In the genomic region with DNA sequence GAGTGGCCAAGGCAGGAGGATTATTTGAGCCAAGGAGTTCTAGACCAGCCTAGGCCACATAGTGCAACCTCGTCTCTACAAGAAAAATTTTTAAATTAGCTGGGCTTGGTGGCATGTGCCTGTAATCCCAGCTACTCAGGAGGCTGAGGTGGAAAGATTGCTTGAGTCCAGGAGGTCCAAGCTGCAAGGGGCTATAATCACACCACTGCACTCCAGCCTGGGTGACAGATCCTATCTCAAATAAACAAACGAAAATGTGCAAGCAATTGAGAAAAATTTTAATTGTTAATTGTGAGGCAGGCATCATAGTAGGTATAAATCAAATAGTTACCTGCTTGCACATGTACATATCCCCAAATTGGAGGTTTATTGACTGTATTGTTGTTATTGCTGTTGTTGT, we compare ENCODE assay signal across 38 cellular contexts.
"Had no signal": no experiment of that assay in that cellular context is flagged by ENCODE, and none has a peak within 500 bp of the region (broad histone marks: within the 10 kb centered on the region; RNA-seq: fewer than 3 reads in every experiment).

No MANE protein-coding gene starts in this region.

- H3K4me3 Mint-ChIP-seq: activated naive CD4-positive, alpha-beta T cell treated with anti-CD3 and anti-CD28 coated beads for 36 hours; activated naive CD4-positive, alpha-beta T cell treated with anti-CD3 and anti-CD28 coated beads, Interleukin-2, amount 10 ng/mL, durations not matched to agents 7 days and 5 days; activated naive CD4-positive, alpha-beta T cell treated with anti-CD3 and anti-CD28 coated beads, Interleukin-2, amount 50 U/mL, for 24 hours; activated naive CD8-positive, alpha-beta T cell; activated naive CD8-positive, alpha-beta T cell treated with anti-CD3 and anti-CD28 coated beads for 36 hours; activated naive CD8-positive, alpha-beta T cell treated with anti-CD3 and anti-CD28 coated beads, Interleukin-2, amount 10 ng/mL, durations not matched to agents 7 days and 5 days; activated naive CD8-positive, alpha-beta T cell treated with anti-CD3 and anti-CD28 coated beads, Interleukin-2, amount 50 U/mL, for 24 hours; activated T-cell treated with anti-CD3 and anti-CD28 coated beads, Interleukin-2, amount 50 U/mL, for 24 hours; activated T-cell treated with anti-CD3 and anti-CD28 coated beads, Interleukin-2, amount 50 U/mL, for 4 hours; activated T-cell treated with anti-CD3 and anti-CD28 coated beads, Interleukin-2, amount 50 U/mL, for 72 hours; activated T-helper 1 cell treated with anti-CD3 and anti-CD28 coated beads, Interleukin-12 subunit alpha, Interleukin-12 subunit beta, Interleukin-2, Interleukin-4 antibody, amounts not matched to agents 30 ng/mL and 10 ng/mL and 1 ng/mL, durations not matched to agents 14 hours and 24 hours and 36 hours; activated T-helper 17 cell treated with anti-CD3 and anti-CD28 coated beads, Interleukin-2, amount 50 U/mL, for 72 hours; brain; central memory CD8-positive, alpha-beta T cell had no signal

- H3K36me3 ChIP-seq: breast epithelium had no signal

- H3K36me3 Mint-ChIP-seq: activated naive CD4-positive, alpha-beta T cell treated with anti-CD3 and anti-CD28 coated beads, Interleukin-2, amount 10 ng/mL, durations not matched to agents 7 days and 5 days; activated naive CD4-positive, alpha-beta T cell treated with anti-CD3 and anti-CD28 coated beads, Interleukin-2, amount 50 U/mL, for 24 hours; activated naive CD4-positive, alpha-beta T cell treated with anti-CD3 and anti-CD28 coated beads, Interleukin-2, amount 50 U/mL, for 72 hours; activated naive CD8-positive, alpha-beta T cell treated with anti-CD3 and anti-CD28 coated beads, Interleukin-2, amount 10 ng/mL, durations not matched to agents 7 days and 5 days had no signal

- DNase-seq: activated effector memory CD4-positive, alpha-beta T cell treated with anti-CD3 and anti-CD28 coated beads, Interleukin-2, amount 50 U/mL, for 16 hours; activated effector memory CD4-positive, alpha-beta T cell treated with Interleukin-2 at 50 U/mL for 16 hours; activated gamma-delta T cell; activated gamma-delta T cell treated with Interleukin-2 at 50 U/mL for 16 hours; activated naive CD4-positive, alpha-beta T cell; activated naive CD4-positive, alpha-beta T cell treated with anti-CD3 and anti-CD28 coated beads for 36 hours; activated naive CD4-positive, alpha-beta T cell treated with anti-CD3 and anti-CD28 coated beads, Interleukin-2, amount 10 ng/mL, durations not matched to agents 7 days and 5 days; activated naive CD4-positive, alpha-beta T cell treated with anti-CD3 and anti-CD28 coated beads, Interleukin-2, amount 50 U/mL, for 16 hours; activated naive CD4-positive, alpha-beta T cell treated with Interleukin-2 at 50 U/mL for 16 hours; activated naive CD8-positive, alpha-beta T cell treated with anti-CD3 and anti-CD28 coated beads for 36 hours; activated naive CD8-positive, alpha-beta T cell treated with anti-CD3 and anti-CD28 coated beads, Interleukin-2, amount 10 ng/mL, durations not matched to agents 7 days and 5 days; activated naive CD8-positive, alpha-beta T cell treated with anti-CD3 and anti-CD28 coated beads, Interleukin-2, amount 50 U/mL, for 24 hours; activated T-cell treated with anti-CD3 and anti-CD28 coated beads, Interleukin-2, amount 50 U/mL, for 1 hour; activated T-cell treated with anti-CD3 and anti-CD28 coated beads, Interleukin-2, amount 50 U/mL, for 24 hours; activated T-cell treated with anti-CD3 and anti-CD28 coated beads, Interleukin-2, amount 50 U/mL, for 4 hours; activated T-cell treated with anti-CD3 and anti-CD28 coated beads, Interleukin-2, amount 50 U/mL, for 48 hours; activated T-cell treated with anti-CD3 and anti-CD28 coated beads, Interleukin-2, amount 50 U/mL, for 72 hours; amniotic stem cell; amygdala; anterior cingulate cortex; aorta; body of pancreas; brain microvascular endothelial cell; caudate nucleus; central memory CD4-positive, alpha-beta T cell; cerebellar nuclear complex had no signal

- H3K4me1 Mint-ChIP-seq: activated naive CD4-positive, alpha-beta T cell treated with anti-CD3 and anti-CD28 coated beads, Interleukin-2, amount 10 ng/mL, durations not matched to agents 7 days and 5 days; activated naive CD4-positive, alpha-beta T cell treated with anti-CD3 and anti-CD28 coated beads, Interleukin-2, amount 50 U/mL, for 24 hours; activated naive CD8-positive, alpha-beta T cell treated with anti-CD3 and anti-CD28 coated beads for 36 hours; activated naive CD8-positive, alpha-beta T cell treated with anti-CD3 and anti-CD28 coated beads, Interleukin-2, amount 10 ng/mL, durations not matched to agents 7 days and 5 days; activated naive CD8-positive, alpha-beta T cell treated with anti-CD3 and anti-CD28 coated beads, Interleukin-2, amount 50 U/mL, for 24 hours; activated T-helper 17 cell treated with anti-CD3 and anti-CD28 coated beads, Interleukin-2, amount 50 U/mL, for 72 hours; brain; central memory CD8-positive, alpha-beta T cell had no signal

- H3K27ac Mint-ChIP-seq: activated naive CD4-positive, alpha-beta T cell treated with anti-CD3 and anti-CD28 coated beads, Interleukin-2, amount 10 ng/mL, durations not matched to agents 7 days and 5 days; activated naive CD4-positive, alpha-beta T cell treated with anti-CD3 and anti-CD28 coated beads, Interleukin-2, amount 50 U/mL, for 24 hours; activated naive CD8-positive, alpha-beta T cell; activated naive CD8-positive, alpha-beta T cell treated with anti-CD3 and anti-CD28 coated beads for 36 hours; activated naive CD8-positive, alpha-beta T cell treated with anti-CD3 and anti-CD28 coated beads, Interleukin-2, amount 10 ng/mL, durations not matched to agents 7 days and 5 days; activated naive CD8-positive, alpha-beta T cell treated with anti-CD3 and anti-CD28 coated beads, Interleukin-2, amount 50 U/mL, for 24 hours; activated T-cell treated with anti-CD3 and anti-CD28 coated beads, Interleukin-2, amount 50 U/mL, for 24 hours; activated T-cell treated with anti-CD3 and anti-CD28 coated beads, Interleukin-2, amount 50 U/mL, for 72 hours; activated T-helper 1 cell treated with anti-CD3 and anti-CD28 coated beads, Interleukin-12 subunit alpha, Interleukin-12 subunit beta, Interleukin-2, Interleukin-4 antibody, amounts not matched to agents 30 ng/mL and 10 ng/mL and 1 ng/mL, durations not matched to agents 14 hours and 24 hours and 36 hours; activated T-helper 17 cell treated with anti-CD3 and anti-CD28 coated beads, Interleukin-2, amount 50 U/mL, for 72 hours; activated T-helper 2 cell treated with anti-CD3 and anti-CD28 coated beads, Interferon-gamma antibody, Interleukin-2, Interleukin-4, amounts not matched to agents 10 μg/mL and 5 μg/mL and 100 μg/mL, durations not matched to agents 14 hours and 24 hours and 36 hours; brain had no signal

- H3K9me3 Mint-ChIP-seq: activated naive CD4-positive, alpha-beta T cell treated with anti-CD3 and anti-CD28 coated beads for 36 hours; activated naive CD4-positive, alpha-beta T cell treated with anti-CD3 and anti-CD28 coated beads, Interleukin-2, amount 10 ng/mL, durations not matched to agents 7 days and 5 days; activated naive CD4-positive, alpha-beta T cell treated with anti-CD3 and anti-CD28 coated beads, Interleukin-2, amount 50 U/mL, for 24 hours; activated naive CD4-positive, alpha-beta T cell treated with anti-CD3 and anti-CD28 coated beads, Interleukin-2, amount 50 U/mL, for 72 hours; activated naive CD8-positive, alpha-beta T cell treated with anti-CD3 and anti-CD28 coated beads for 36 hours; activated naive CD8-positive, alpha-beta T cell treated with anti-CD3 and anti-CD28 coated beads, Interleukin-2, amount 10 ng/mL, durations not matched to agents 7 days and 5 days; activated naive CD8-positive, alpha-beta T cell treated with anti-CD3 and anti-CD28 coated beads, Interleukin-2, amount 50 U/mL, for 24 hours; activated T-cell treated with anti-CD3 and anti-CD28 coated beads, Interleukin-2, amount 50 U/mL, for 24 hours; activated T-cell treated with anti-CD3 and anti-CD28 coated beads, Interleukin-2, amount 50 U/mL, for 4 hours; activated T-cell treated with anti-CD3 and anti-CD28 coated beads, Interleukin-2, amount 50 U/mL, for 72 hours; activated T-helper 1 cell treated with anti-CD3 and anti-CD28 coated beads, Interleukin-12 subunit alpha, Interleukin-12 subunit beta, Interleukin-2, Interleukin-4 antibody, amounts not matched to agents 30 ng/mL and 10 ng/mL and 1 ng/mL, durations not matched to agents 14 hours and 24 hours and 36 hours; activated T-helper 17 cell treated with anti-CD3 and anti-CD28 coated beads, Interleukin-2, amount 50 U/mL, for 72 hours; activated T-helper 2 cell treated with anti-CD3 and anti-CD28 coated beads, Interferon-gamma antibody, Interleukin-2, Interleukin-4, amounts not matched to agents 10 μg/mL and 5 μg/mL and 100 μg/mL, durations not matched to agents 14 hours and 24 hours and 36 hours; brain; central memory CD8-positive, alpha-beta T cell had no signal

- H3K27me3 Mint-ChIP-seq: activated naive CD4-positive, alpha-beta T cell treated with anti-CD3 and anti-CD28 coated beads, Interleukin-2, amount 10 ng/mL, durations not matched to agents 7 days and 5 days; activated naive CD4-positive, alpha-beta T cell treated with anti-CD3 and anti-CD28 coated beads, Interleukin-2, amount 50 U/mL, for 24 hours; activated naive CD8-positive, alpha-beta T cell; activated naive CD8-positive, alpha-beta T cell treated with anti-CD3 and anti-CD28 coated beads for 36 hours; activated naive CD8-positive, alpha-beta T cell treated with anti-CD3 and anti-CD28 coated beads, Interleukin-2, amount 10 ng/mL, durations not matched to agents 7 days and 5 days; activated naive CD8-positive, alpha-beta T cell treated with anti-CD3 and anti-CD28 coated beads, Interleukin-2, amount 50 U/mL, for 24 hours; activated T-cell treated with anti-CD3 and anti-CD28 coated beads, Interleukin-2, amount 50 U/mL, for 24 hours; brain had no signal

- H3K4me3 ChIP-seq: adrenal gland, ascending aorta, body of pancreas, breast epithelium, cardiac muscle cell had no signal

- H3K4me1 ChIP-seq: adrenal gland, ascending aorta, body of pancreas, breast epithelium had no signal

- H3K27ac ChIP-seq: adrenal gland, ascending aorta, body of pancreas, brain microvascular endothelial cell, breast epithelium, cardiac muscle cell had no signal

- H3K9me3 ChIP-seq: adrenal gland, ascending aorta, body of pancreas, breast epithelium had no signal
